Comparison of ENCODE assay signal across 8 cellular contexts in genomic region chr2:25877431-25878360, GRCh38. TPM values are rescaled to one million over a fixed set of nuclear protein-coding genes. Genes with fewer than 3 reads are reported as not detected.
DNase-seq lines count a peak whose midpoint lies in the region; ATAC-seq and TF ChIP-seq lines count a peak whose summit lies in the region.

No MANE protein-coding gene starts in this region.

- CTCF ChIA-PET in CD4-positive, alpha-beta T cell (lab: Charles Lee), result interaction anchor here (1.1 to 2.3 kb wide), 3 partner anchors 11 to 307 kb away, joined by 3 to 12 read pairs (median 5); no protein-coding TSS in a partner anchor

- intact Hi-C loops in CD4-positive, alpha-beta T cell (cut with DNase I, micrococcal nuclease), result loop anchor here (1.0 to 10.0 kb wide), 12 partner anchors 25 to 1383 kb away; partner anchors contain the start of genes ADGRF3 (in 2 of the 2), RAB10 (in 2 of the 2), SELENOI (in 2 of the 2) and ATRAID (in 1 of the 2)

- peak overlapping the region; percentile 94 for H3K9ac ChIP-seq in NT2/D1 (ENCODE audit: insufficient read length, low read depth)
- H3K9ac ChIP-seq in muscle layer of colon (ENCODE audit: low read length), result peak overlapping the region; percentile 87

- no peaks in the 10 kb centered on the region for H3K27me3 ChIP-seq in CD4-positive, alpha-beta T cell (ENCODE audit: control insufficient read depth, insufficient read depth, low read length)
- H3K27me3 ChIP-seq in NT2/D1 (ENCODE audit: insufficient read depth, insufficient read length) (no peaks in the 10 kb centered on the region), muscle layer of colon (ENCODE audit: control insufficient read depth in 1 of 2, insufficient read depth in 2 of 2, low read length in 2 of 2) (no peaks in the 10 kb centered on the region)

- ATAC-seq in CD4-positive, alpha-beta T cell (ENCODE audit: poor library complexity), result peak; percentile 45
- ATAC-seq in GM19463 (IDR thresholded peaks at IDR 0.05; ENCODE audit: unreplicated experiment), result peak; percentile 42

- TF ChIP-seq CTCF in CD4-positive, alpha-beta T cell (IDR thresholded peaks at IDR 0.05), result no peak

- POLR2A ChIA-PET in CD4-positive, alpha-beta T cell (lab: Charles Lee), result interaction anchor here (0.6 to 2.0 kb wide), 19 partner anchors 10 to 1801 kb away, joined by 3 to 37 read pairs (median 6); partner anchors contain the start of genes DTNB, HADHA, RAB10 and SELENOI

- H3K27ac Mint-ChIP-seq in CD4-positive, alpha-beta T cell, result peak overlapping the region; percentile 93

- no peaks in the 10 kb centered on the region for H3K9me3 ChIP-seq in CD4-positive, alpha-beta T cell (ENCODE audit: control insufficient read depth, low read length)
- H3K9me3 ChIP-seq in NT2/D1 (ENCODE audit: insufficient read depth, low read length), result no peaks in the 10 kb centered on the region
- no peaks in the 10 kb centered on the region for H3K9me3 ChIP-seq in muscle layer of colon (ENCODE audit: low read length)

- no peaks in the 10 kb centered on the region for H3K9me3 Mint-ChIP-seq in CD4-positive, alpha-beta T cell

- DNase-seq in CD4-positive, alpha-beta T cell, result peak; percentile 22 to 64 (median 42)
- peak; percentile 36 for DNase-seq in HS-5 (ENCODE audit: low read depth)
- DNase-seq in NT2/D1 (ENCODE audit: low read depth, low spot score), result peak; percentile 13
- DNase-seq in activated T-cell treated with anti-CD3 and anti-CD28 coated beads for 4 hours, result peak; percentile 41
- peak; percentile 87 to 88 for DNase-seq in erythroblast (lab: John Stamatoyannopoulos, UW)
- peak; percentile 7 to 15 for DNase-seq in stimulated activated CD8-positive, alpha-beta memory T cell treated with anti-CD3 and anti-CD28 coated beads, Interleukin-7, amount 100 ng/mL, for 1 hour (ENCODE audit: low read depth in 2 of 2)

- H3K4me3 ChIP-seq in NT2/D1 (ENCODE audit: insufficient read length, low read depth), result peak overlapping the region; percentile 97
- H3K4me3 ChIP-seq in muscle layer of colon (ENCODE audit: low read depth in 1 of 2, low read length in 2 of 2), result peak overlapping the region; percentile 74 to 88

- peaks cover 10% of the 10 kb centered on the region for H3K36me3 ChIP-seq in NT2/D1 (ENCODE audit: insufficient read depth, insufficient read length, low read length)
- no peaks in the 10 kb centered on the region for H3K36me3 ChIP-seq in muscle layer of colon (ENCODE audit: insufficient read depth, low read length)

- peak; percentile 78 for TF ChIP-seq POLR2A in erythroblast (IDR thresholded peaks at IDR 0.05; ENCODE audit: low read length)

- H3K36me3 Mint-ChIP-seq in CD4-positive, alpha-beta T cell (ENCODE audit: low read depth), result peaks cover 30% of the 10 kb centered on the region

- no peaks in the 10 kb centered on the region for H3K27me3 Mint-ChIP-seq in CD4-positive, alpha-beta T cell

- peaks cover 49% of the 10 kb centered on the region for H3K4me1 Mint-ChIP-seq in CD4-positive, alpha-beta T cell (ENCODE audit: low read depth)

- no peaks in the 10 kb centered on the region for H3K4me1 ChIP-seq in NT2/D1 (ENCODE audit: insufficient read depth, insufficient read length)
- H3K4me1 ChIP-seq in muscle layer of colon (ENCODE audit: insufficient read depth, low read length), result peaks cover 17% of the 10 kb centered on the region

- H3K27ac ChIP-seq in CD4-positive, alpha-beta T cell (ENCODE audit: low read depth, low read length), result peak overlapping the region; percentile 99
- peak overlapping the region; percentile 99 for H3K27ac ChIP-seq in muscle layer of colon (ENCODE audit: low read depth, low read length)

- H3K4me3 Mint-ChIP-seq in CD4-positive, alpha-beta T cell, result peak overlapping the region; percentile 93

RNA-seq across cellular contexts. Expression of gene ASXL2, which starts 0.6 kb away (rescaled TPM):
- 10 to 100 TPM; 15.1 to 17.2 TPM for total RNA-seq in CD4-positive, alpha-beta T cell

Comparison
In these comparisons a context has a peak if more than half of its experiments do, and no peak if none do; other contexts are left out.
1. Peak in every context shown above with its lines: DNase-seq, ATAC-seq, H3K4me3 ChIP-seq and H3K27ac ChIP-seq.
2. DNase-seq: peak in every context shown above with its lines; median percentile 88 in erythroblast; 42 in CD4-positive, alpha-beta T cell; 41 in activated T-cell treated with anti-CD3 and anti-CD28 coated beads for 4 hours; 36 in HS-5; 13 in NT2/D1; 11 in stimulated activated CD8-positive, alpha-beta memory T cell treated with anti-CD3 and anti-CD28 coated beads, Interleukin-7, amount 100 ng/mL, for 1 hour.